ENCODE assay signal across 8 cellular contexts in the genomic region with DNA sequence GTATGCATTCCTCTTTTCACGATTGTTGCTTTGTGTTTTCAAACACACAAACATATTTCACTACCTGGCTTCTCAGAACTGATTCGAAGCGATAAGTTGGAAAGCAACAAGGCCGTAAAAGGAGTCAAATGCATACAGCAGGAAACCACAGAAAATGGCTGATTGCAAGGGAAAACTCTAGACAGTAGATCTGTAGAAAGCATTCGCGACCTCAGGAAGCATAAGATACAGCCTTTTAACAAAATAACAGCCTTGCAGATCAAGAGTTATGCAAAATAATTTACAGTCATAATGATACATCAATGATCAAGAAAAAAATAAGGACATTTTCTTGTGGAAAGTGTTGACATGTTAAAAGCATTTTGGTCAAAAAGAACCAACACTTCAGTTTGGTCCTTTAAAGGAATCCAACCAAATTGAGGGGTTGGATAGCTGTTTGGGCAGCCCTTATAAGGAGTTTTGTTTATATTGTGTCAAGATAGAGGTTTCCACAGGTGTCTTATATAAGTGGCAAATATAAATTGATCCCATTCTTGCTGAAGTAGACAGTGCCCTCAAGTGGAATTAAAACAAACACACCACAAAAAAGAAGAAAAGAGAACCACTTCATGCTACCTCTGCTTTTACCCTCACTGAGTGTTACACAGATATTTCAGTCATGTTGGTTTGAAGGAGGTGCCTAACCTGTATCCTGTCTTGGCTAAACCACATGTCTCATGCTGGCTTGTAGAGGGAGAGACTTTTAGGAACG.
DNase-seq lines count a peak whose midpoint lies in the region; ATAC-seq, FAIRE-seq and TF ChIP-seq lines count a peak whose summit lies in the region.

No MANE protein-coding gene starts in this region.

- H3K4me1 ChIP-seq in effector memory CD4-positive, alpha-beta T cell (ENCODE audit: control insufficient read depth, insufficient read depth, low read length, poor library complexity, severe bottlenecking): peaks cover 33% of the 10 kb centered on the region
- H3K4me1 ChIP-seq in neutrophil (ENCODE audit: control insufficient read depth in 1 of 2, insufficient read depth in 1 of 2, low read depth in 1 of 2, low read length in 1 of 2): peaks cover 31 to 60% of the 10 kb centered on the region in 2 experiments

- ATAC-seq in HG02885 (IDR thresholded peaks at IDR 0.05; ENCODE audit: poor library complexity, unreplicated experiment): peak; percentile 68

- no peaks in the 10 kb centered on the region for H3K27me3 ChIP-seq in effector memory CD4-positive, alpha-beta T cell (replicated peaks; ENCODE audit: control insufficient read depth, insufficient read depth, low read length, poor library complexity, severe bottlenecking)
- H3K27me3 ChIP-seq in neutrophil: no peaks in the 10 kb centered on the region
- H3K27me3 ChIP-seq in brain microvascular endothelial cell (replicated peaks): no peaks in the 10 kb centered on the region

- no peaks in the 10 kb centered on the region for H3K9me3 ChIP-seq in effector memory CD4-positive, alpha-beta T cell (ENCODE audit: control insufficient read depth, low read length)
- no peaks in the 10 kb centered on the region for H3K9me3 ChIP-seq in neutrophil

- peaks cover 19% of the 10 kb centered on the region for H3K36me3 ChIP-seq in effector memory CD4-positive, alpha-beta T cell (ENCODE audit: control insufficient read depth, insufficient read depth, low read length)
- peaks cover 51% of the 10 kb centered on the region for H3K36me3 ChIP-seq in neutrophil
- peaks cover under 1% of the 10 kb centered on the region for H3K36me3 ChIP-seq in brain microvascular endothelial cell (replicated peaks)

- peak in 4 of 6 experiments; percentile 11 to 81 (median 76) for DNase-seq in stimulated activated naive CD4-positive, alpha-beta T cell (lab: John Stamatoyannopoulos, UW)
- DNase-seq in stimulated activated naive CD4-positive, alpha-beta T cell treated with Interleukin-2 at 50 U/mL for 16 hours (lab: John Stamatoyannopoulos, UW): no peak
- peak; percentile 82 for DNase-seq in OCI-M1 (lab: John Stamatoyannopoulos, UW)
- DNase-seq in effector memory CD4-positive, alpha-beta T cell: peak in 1 of 3 donors; percentile 12
- no peak for DNase-seq in brain microvascular endothelial cell
- no peak for DNase-seq in RCC 7860 (ENCODE audit: low spot score)

- peak overlapping the region; percentile 16 for H3K4me3 ChIP-seq in effector memory CD4-positive, alpha-beta T cell (ENCODE audit: insufficient read depth, low read depth, low read length, poor library complexity, severe bottlenecking)
- H3K4me3 ChIP-seq in neutrophil (ENCODE audit: low read depth in 1 of 2, low read length in 1 of 2) (no peak overlapping the region), brain microvascular endothelial cell (ENCODE audit: low read depth, low read length) (no peak overlapping the region)

- in situ Hi-C loops in brain microvascular endothelial cell (cut with HindIII; ENCODE audit: low pct_ligation_motif_present, low sequenced_read_pairs): no loop called here

- TF ChIP-seq CTCF in neutrophil (IDR thresholded peaks at IDR 0.05) (no peak), brain microvascular endothelial cell (IDR thresholded peaks at IDR 0.05; ENCODE audit: low read depth, low read length, missing control alignments) (no peak)

- H3K27ac ChIP-seq in effector memory CD4-positive, alpha-beta T cell (ENCODE audit: insufficient read depth, low read length, poor library complexity, severe bottlenecking): peak overlapping the region; percentile 99
- H3K27ac ChIP-seq in neutrophil: peak overlapping the region; percentile 42
- no peak overlapping the region for H3K27ac ChIP-seq in brain microvascular endothelial cell

- FAIRE-seq in RCC 7860 (lab: Jason Lieb, UNC): no peak

Comparison
In these comparisons a context has a peak if more than half of its experiments do, and no peak if none do; other contexts are left out.
1. DNase-seq: peak in stimulated activated naive CD4-positive, alpha-beta T cell (4 of 6) and OCI-M1 (single experiment); none in stimulated activated naive CD4-positive, alpha-beta T cell treated with Interleukin-2 at 50 U/mL for 16 hours (single experiment), brain microvascular endothelial cell (single experiment) and RCC 7860 (single experiment).